ENCODE assay signal across 26 cellular contexts in the genomic region with DNA sequence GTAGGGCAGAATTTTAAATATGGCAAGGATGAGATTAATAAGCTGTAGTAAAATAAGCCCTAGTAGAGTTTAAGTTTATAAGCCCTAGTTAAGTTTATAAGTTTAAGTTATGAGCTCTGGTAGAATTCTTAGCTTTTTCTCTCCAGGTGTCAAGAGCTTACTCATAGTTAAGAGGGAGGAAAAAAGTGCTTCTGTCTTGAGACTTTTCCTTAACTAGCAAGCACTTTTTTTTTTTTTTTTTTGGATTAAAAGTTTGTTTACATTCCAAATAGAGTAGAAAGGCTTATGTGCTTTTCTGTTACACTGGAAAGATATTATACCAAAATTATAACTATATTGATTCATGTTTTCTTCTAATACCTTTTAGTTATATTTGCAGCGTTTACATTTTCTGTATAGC. TPM values are rescaled to one million over a fixed set of nuclear protein-coding genes. Genes with fewer than 3 reads are reported as not detected.
A peak's percentile ranks its signal among the peaks of the same experiment; 100 is the strongest.
DNase-seq lines count a peak whose midpoint lies in the region; ATAC-seq and TF ChIP-seq lines count a peak whose summit lies in the region.
"Had no signal": no experiment of that assay in that cellular context is flagged by ENCODE, and none has a peak within 500 bp of the region (broad histone marks: within the 10 kb centered on the region; RNA-seq: fewer than 3 reads in every experiment).

No MANE protein-coding gene starts in this region.

- no peak overlapping the region for H2BK12ac ChIP-seq in mesenchymal stem cell (ENCODE audit: low read length in 2 of 2)

- H3K4me1 Mint-ChIP-seq in T-helper 17 cell (peaks cover 47% of the 10 kb centered on the region), chondrocyte (ENCODE audit: low read depth) (peaks cover 46% of the 10 kb centered on the region)
- peaks cover 36% of the 10 kb centered on the region for H3K4me1 Mint-ChIP-seq in activated naive CD4-positive, alpha-beta T cell treated with anti-CD3 and anti-CD28 coated beads, Interleukin-2, amount 10 ng/mL, durations not matched to agents 7 days and 5 days

- H3K27ac ChIP-seq in mesenchymal stem cell (ENCODE audit: low read length, poor library complexity, severe bottlenecking) = no peak overlapping the region
- H3K27ac ChIP-seq in stomach smooth muscle (ENCODE audit: low read length) = peak overlapping the region; percentile 84
- H3K27ac ChIP-seq: hepatocyte, SK-N-MC had no signal

- H3K27me3 ChIP-seq in mesenchymal stem cell (ENCODE audit: control insufficient read depth in 1 of 2, insufficient read depth in 1 of 2, low read length in 2 of 2) = no peaks in the 10 kb centered on the region
- no peaks in the 10 kb centered on the region for H3K27me3 ChIP-seq in stomach smooth muscle (ENCODE audit: control insufficient read depth in 1 of 2, insufficient read depth in 2 of 2, low read length in 2 of 2)
- H3K27me3 ChIP-seq: hepatocyte, Peyer's patch had no signal

- no peak overlapping the region for H3K18ac ChIP-seq in mesenchymal stem cell (ENCODE audit: low read depth in 1 of 2, low read length in 2 of 2)

- H2BK5ac ChIP-seq in mesenchymal stem cell (ENCODE audit: low read depth, low read length, poor library complexity, severe bottlenecking) = no peak overlapping the region

- H2AK5ac ChIP-seq in mesenchymal stem cell (ENCODE audit: low read length, severe bottlenecking) = no peak overlapping the region

- H3K4me2 ChIP-seq in mesenchymal stem cell (ENCODE audit: low read length, poor library complexity, severe bottlenecking) = no peak overlapping the region
- H3K4me2 ChIP-seq: hepatocyte had no signal

- H3K9ac ChIP-seq in mesenchymal stem cell (ENCODE audit: low read length) (peak overlapping the region; percentile 75), stomach smooth muscle (ENCODE audit: low read length in 2 of 2) (peak overlapping the region in 1 of 2 donors; percentile 57)

- H3K27me3 Mint-ChIP-seq in T-helper 17 cell = no peaks in the 10 kb centered on the region
- no peaks in the 10 kb centered on the region for H3K27me3 Mint-ChIP-seq in chondrocyte (ENCODE audit: low read depth)
- H3K27me3 Mint-ChIP-seq in activated naive CD4-positive, alpha-beta T cell treated with anti-CD3 and anti-CD28 coated beads, Interleukin-2, amount 10 ng/mL, durations not matched to agents 7 days and 5 days = no peaks in the 10 kb centered on the region
- H3K27me3 Mint-ChIP-seq: activated B cell treated with CpG ODN at 0.5 μM for 24 hours; brain; CD8-positive, alpha-beta memory T cell; dendritic cell treated with granulocyte-macrophage colony-stimulating factor and Interleukin-4, amounts not matched to agents 40 ng/mL and 50 ng/mL, for 4 days; stimulated activated naive B cell treated with anti-CD40 and anti-IgM and Interleukin-4, amounts not matched to agents 10 μg/mL and 1 μg/mL and 100 μg/mL, for 72 hours; type B pancreatic cell had no signal

- H4K8ac ChIP-seq in mesenchymal stem cell (ENCODE audit: low read length) = no peak overlapping the region

- no peak overlapping the region for H3K23ac ChIP-seq in mesenchymal stem cell (ENCODE audit: low read length in 2 of 2)

- no peak overlapping the region for H2AFZ ChIP-seq in mesenchymal stem cell (ENCODE audit: low read depth, low read length)
- H2AFZ ChIP-seq: hepatocyte had no signal

- WGBS in mesenchymal stem cell = no CpG with 5 or more reads among the region's 1 CpG

- H3K9me3 Mint-ChIP-seq in chondrocyte (ENCODE audit: low read depth) = no peaks in the 10 kb centered on the region
- H3K9me3 Mint-ChIP-seq in activated naive CD4-positive, alpha-beta T cell treated with anti-CD3 and anti-CD28 coated beads, Interleukin-2, amount 10 ng/mL, durations not matched to agents 7 days and 5 days = no peaks in the 10 kb centered on the region
- H3K9me3 Mint-ChIP-seq: activated B cell treated with CpG ODN at 0.5 μM for 24 hours; brain; CD8-positive, alpha-beta memory T cell; dendritic cell treated with granulocyte-macrophage colony-stimulating factor and Interleukin-4, amounts not matched to agents 40 ng/mL and 50 ng/mL, for 4 days; HFFc6; nephron; stimulated activated naive B cell treated with anti-CD40 and anti-IgM and Interleukin-4, amounts not matched to agents 10 μg/mL and 1 μg/mL and 100 μg/mL, for 72 hours; type B pancreatic cell had no signal

- H3K4ac ChIP-seq in mesenchymal stem cell (ENCODE audit: low read depth in 1 of 2, low read length in 2 of 2) = no peak overlapping the region

- H3K36me3 Mint-ChIP-seq in T-helper 17 cell (ENCODE audit: low read depth) (peaks cover 2% of the 10 kb centered on the region), chondrocyte (ENCODE audit: low read depth) (no peaks in the 10 kb centered on the region)
- H3K36me3 Mint-ChIP-seq in activated naive CD4-positive, alpha-beta T cell treated with anti-CD3 and anti-CD28 coated beads, Interleukin-2, amount 10 ng/mL, durations not matched to agents 7 days and 5 days = peaks cover 3% of the 10 kb centered on the region
- H3K36me3 Mint-ChIP-seq: brain; stimulated activated naive B cell treated with anti-CD40 and anti-IgM and Interleukin-4, amounts not matched to agents 10 μg/mL and 1 μg/mL and 100 μg/mL, for 72 hours; type B pancreatic cell had no signal

- H2BK120ac ChIP-seq in mesenchymal stem cell (ENCODE audit: low read depth, low read length) = no peak overlapping the region

- H4K91ac ChIP-seq in mesenchymal stem cell (ENCODE audit: low read length) = no peak overlapping the region

- H3K36me3 ChIP-seq in mesenchymal stem cell (ENCODE audit: control insufficient read depth in 1 of 2, insufficient read depth in 2 of 2, low read depth in 1 of 2, low read length in 2 of 2) = no peaks in the 10 kb centered on the region
- H3K36me3 ChIP-seq in stomach smooth muscle (ENCODE audit: control insufficient read depth in 2 of 2, insufficient read depth in 2 of 2, low read length in 2 of 2) = no peaks in the 10 kb centered on the region
- H3K36me3 ChIP-seq: Peyer's patch had no signal

- H3K79me1 ChIP-seq in mesenchymal stem cell (replicated peaks; ENCODE audit: low read length, poor library complexity, severe bottlenecking) = no peaks in the 10 kb centered on the region

- no peak overlapping the region for H2BK15ac ChIP-seq in mesenchymal stem cell (ENCODE audit: low read depth, poor library complexity, severe bottlenecking)

- H3K14ac ChIP-seq in mesenchymal stem cell (ENCODE audit: low read length in 2 of 2) = no peak overlapping the region

- DNase-seq in T-helper 17 cell (no peak), chondrocyte (ENCODE audit: low spot score) (no peak), mesenchymal stem cell (no peak)
- no peak for DNase-seq in activated naive CD4-positive, alpha-beta T cell treated with anti-CD3 and anti-CD28 coated beads, Interleukin-2, amount 10 ng/mL, durations not matched to agents 7 days and 5 days
- no peak for DNase-seq in activated CD8-positive, alpha-beta memory T cell treated with anti-CD3 and anti-CD28 coated beads, Interleukin-2, amount 50 U/mL, for 48 hours
- DNase-seq: activated B cell treated with CpG ODN at 0.5 μM for 24 hours; activated CD4-positive, alpha-beta T cell treated with anti-CD3 and anti-CD28 coated beads, Interleukin-2, amount 50 U/mL, for 48 hours; activated naive CD4-positive, alpha-beta T cell treated with Interleukin-2 at 50 U/mL for 16 hours; CD8-positive, alpha-beta memory T cell; DMS79 treated with DMSO at 0.1 percent for 48 hours; foreskin fibroblast; HFFc6; kidney; mesendoderm; NCI-H1417; Peyer's patch; stimulated activated CD4-positive, alpha-beta T cell treated with anti-CD3 and anti-CD28 coated beads, Interleukin-2, amount 100 ng/mL, for 24 hours; stimulated activated naive B cell treated with anti-CD40 and anti-IgM and Interleukin-4, amounts not matched to agents 10 μg/mL and 1 μg/mL and 100 μg/mL, for 72 hours had no signal

- TF ChIP-seq CTCF in chondrocyte (IDR thresholded peaks at IDR 0.05) = no peak

- no peak for ATAC-seq in T-helper 17 cell
- no peak for ATAC-seq in HG02588 (IDR thresholded peaks at IDR 0.05; ENCODE audit: unreplicated experiment)
- ATAC-seq: stimulated activated naive B cell treated with anti-CD40 and anti-IgM and Interleukin-4, amounts not matched to agents 10 μg/mL and 1 μg/mL and 100 μg/mL, for 72 hours had no signal

- H3K4me3 ChIP-seq in mesenchymal stem cell (ENCODE audit: insufficient read depth in 1 of 2, low read depth in 1 of 2, low read length in 2 of 2) (no peak overlapping the region), stomach smooth muscle (ENCODE audit: low read length in 2 of 2) (no peak overlapping the region)
- H3K4me3 ChIP-seq: hepatocyte, Peyer's patch, SK-N-MC had no signal

- peaks cover 9% of the 10 kb centered on the region for H3K4me1 ChIP-seq in mesenchymal stem cell (ENCODE audit: control insufficient read depth, insufficient read depth, low read depth, low read length)
- H3K4me1 ChIP-seq in stomach smooth muscle (ENCODE audit: control insufficient read depth, insufficient read depth, low read length) = peaks cover 13% of the 10 kb centered on the region
- H3K4me1 ChIP-seq: Peyer's patch had no signal

- no peaks in the 10 kb centered on the region for H3K9me3 ChIP-seq in T-helper 17 cell (ENCODE audit: control insufficient read depth, low read length, poor library complexity, severe bottlenecking)
- no peaks in the 10 kb centered on the region for H3K9me3 ChIP-seq in mesenchymal stem cell (ENCODE audit: control insufficient read depth, low read length)
- no peaks in the 10 kb centered on the region for H3K9me3 ChIP-seq in stomach smooth muscle (ENCODE audit: control insufficient read depth in 2 of 2, low read length in 2 of 2)
- H3K9me3 ChIP-seq: Peyer's patch had no signal

- H3K4me3 Mint-ChIP-seq in T-helper 17 cell = no peak overlapping the region
- no peak overlapping the region for H3K4me3 Mint-ChIP-seq in chondrocyte (ENCODE audit: unreplicated experiment)
- H3K4me3 Mint-ChIP-seq in activated naive CD4-positive, alpha-beta T cell treated with anti-CD3 and anti-CD28 coated beads, Interleukin-2, amount 10 ng/mL, durations not matched to agents 7 days and 5 days = no peak overlapping the region
- H3K4me3 Mint-ChIP-seq: activated B cell treated with CpG ODN at 0.5 μM for 24 hours; brain; CD8-positive, alpha-beta memory T cell; dendritic cell treated with granulocyte-macrophage colony-stimulating factor and Interleukin-4, amounts not matched to agents 40 ng/mL and 50 ng/mL, for 4 days; nephron; stimulated activated naive B cell treated with anti-CD40 and anti-IgM and Interleukin-4, amounts not matched to agents 10 μg/mL and 1 μg/mL and 100 μg/mL, for 72 hours; type B pancreatic cell had no signal

- H3K27ac Mint-ChIP-seq in T-helper 17 cell (peak overlapping the region; percentile 100), chondrocyte (ENCODE audit: unreplicated experiment) (peak overlapping the region; percentile 80)
- H3K27ac Mint-ChIP-seq in activated naive CD4-positive, alpha-beta T cell treated with anti-CD3 and anti-CD28 coated beads, Interleukin-2, amount 10 ng/mL, durations not matched to agents 7 days and 5 days = no peak overlapping the region
- H3K27ac Mint-ChIP-seq: activated B cell treated with CpG ODN at 0.5 μM for 24 hours; dendritic cell treated with granulocyte-macrophage colony-stimulating factor and Interleukin-4, amounts not matched to agents 40 ng/mL and 50 ng/mL, for 4 days; nephron; stimulated activated naive B cell treated with anti-CD40 and anti-IgM and Interleukin-4, amounts not matched to agents 10 μg/mL and 1 μg/mL and 100 μg/mL, for 72 hours; type B pancreatic cell had no signal

- CTCF ChIA-PET in activated naive CD4-positive, alpha-beta T cell treated with anti-CD3 and anti-CD28 coated beads, Interleukin-2, amount 10 ng/mL, durations not matched to agents 7 days and 5 days (lab: Charles Lee) = interaction anchor here (1.4 kb wide), 1 partner anchor 65 kb away, joined by 3 read pairs; no protein-coding TSS in a partner anchor

RNA-seq across cellular contexts. Expression of a gene that starts 25.5 kb away (rescaled TPM):
- total RNA-seq in T-helper 17 cell = 10 to 100 TPM; 21.6 to 22.7 TPM
- total RNA-seq in chondrocyte = 20.1 to 21.7 TPM (median 21.0 TPM) in 3 replicates
- 0.10 TPM for polyA plus RNA-seq in mesenchymal stem cell (2013, experiment 1 of 2)
- 0.14 TPM for polyA plus RNA-seq in mesenchymal stem cell (2013, experiment 2 of 2)
